In the genomic region with DNA sequence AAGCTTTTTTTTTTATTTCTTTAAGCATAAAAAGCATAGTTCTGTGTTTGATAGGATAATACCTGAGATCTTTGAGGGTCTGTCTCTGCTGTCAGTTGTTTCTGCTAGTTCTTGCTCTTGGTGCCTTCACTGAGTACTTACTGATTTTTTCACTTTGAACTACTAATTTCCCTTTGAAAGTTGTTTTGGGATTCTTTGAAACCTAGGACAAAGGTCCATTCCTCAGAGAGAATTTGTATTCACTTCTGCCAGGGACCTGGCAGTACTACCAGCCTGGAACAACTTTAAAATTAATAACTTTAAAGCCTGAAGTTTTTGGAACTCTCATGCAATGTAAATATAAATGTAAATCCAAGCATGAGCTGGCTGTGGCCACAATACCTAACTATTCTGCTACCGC, we compare ENCODE assay signal across 7 cellular contexts.
"Had no signal": no experiment of that assay in that cellular context is flagged by ENCODE, and none has a peak within 500 bp of the region (broad histone marks: within the 10 kb centered on the region; RNA-seq: fewer than 3 reads in every experiment).

No MANE protein-coding gene starts in this region.

- H3K27ac Mint-ChIP-seq: HFFc6, IgD-negative memory B cell had no signal

- H3K9me3 ChIP-seq: HAP-1 had no signal

- H3K4me1 ChIP-seq: HAP-1 had no signal

- H3K4me3 Mint-ChIP-seq: HFFc6, IgD-negative memory B cell had no signal

- H3K36me3 ChIP-seq: HAP-1 had no signal

- H3K4me3 ChIP-seq: HAP-1 had no signal

- H3K9me3 Mint-ChIP-seq: HFFc6 had no signal

- DNase-seq: GOT3, H7, HFFc6, KBM-7 had no signal

- ATAC-seq: HCT116 had no signal
